In the genomic region with DNA sequence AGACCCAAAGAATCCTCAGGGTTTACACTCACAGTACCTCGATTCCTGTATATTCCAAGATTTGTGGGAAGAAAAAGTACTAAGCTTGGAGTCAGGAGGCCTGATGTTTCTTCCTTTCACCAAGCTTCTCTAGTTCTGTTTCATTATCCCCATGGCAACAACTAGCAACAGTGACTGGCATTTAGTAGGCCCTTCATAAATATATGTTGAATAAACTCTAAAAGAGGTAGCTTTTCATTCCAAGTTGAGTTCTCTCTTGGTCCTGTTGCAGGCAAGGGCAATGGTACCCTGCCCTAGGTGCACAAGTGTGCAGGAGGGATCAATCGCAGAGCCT, we compare ENCODE assay signal across 8 cellular contexts. TPM values are rescaled to one million over a fixed set of nuclear protein-coding genes. Genes with fewer than 3 reads are reported as not detected.
DNase-seq lines count a peak whose midpoint lies in the region; ATAC-seq, FAIRE-seq and TF ChIP-seq lines count a peak whose summit lies in the region.

No MANE protein-coding gene starts in this region.

- H3K36me3 Mint-ChIP-seq in activated naive CD4-positive, alpha-beta T cell treated with anti-CD3 and anti-CD28 coated beads, Interleukin-2, amount 10 ng/mL, durations not matched to agents 7 days and 5 days, result peaks cover 18% of the 10 kb centered on the region
- H3K36me3 Mint-ChIP-seq in naive thymus-derived CD8-positive, alpha-beta T cell, result peaks cover 0 to 28% (median 1%) of the 10 kb centered on the region in 3 donors

- no peak for TF ChIP-seq POLR2A in H1 (IDR thresholded peaks at IDR 0.05; ENCODE audit: control extremely low read depth in 1 of 2, low read depth in 2 of 2, low read length in 2 of 2)

- no peak overlapping the region for H2BK20ac ChIP-seq in H1 (ENCODE audit: low read length)

- no peak overlapping the region for H3K23ac ChIP-seq in H1 (ENCODE audit: insufficient read length)

- peak overlapping the region; percentile 13 for H2BK120ac ChIP-seq in H1 (replicated peaks; ENCODE audit: low read depth, low read length)

- no peak for TF ChIP-seq EP300 in H1 (IDR thresholded peaks at IDR 0.05; ENCODE audit: borderline replicate concordance in 1 of 2, low read depth in 2 of 2, low read length in 2 of 2)

- peaks cover 8% of the 10 kb centered on the region for H3K23me2 ChIP-seq in H1 (ENCODE audit: low read depth, low read length)

- peak overlapping the region; percentile 17 for H3K4ac ChIP-seq in H1 (replicated peaks; ENCODE audit: insufficient read length, low read depth, low read length)

- H3K36me3 ChIP-seq in H1 (ENCODE audit: control insufficient read depth in 2 of 4, insufficient read depth in 4 of 4, low read length in 3 of 4), result peaks cover 0 to 26% (median 9%) of the 10 kb centered on the region in 4 experiments; a peak in 5 of 8 replicates

- H3K27ac Mint-ChIP-seq in activated naive CD4-positive, alpha-beta T cell treated with anti-CD3 and anti-CD28 coated beads, Interleukin-2, amount 10 ng/mL, durations not matched to agents 7 days and 5 days, result peak overlapping the region; percentile 88
- peak overlapping the region; percentile 97 to 99 (median 98) for H3K27ac Mint-ChIP-seq in naive thymus-derived CD8-positive, alpha-beta T cell

- CTCF ChIA-PET in activated naive CD4-positive, alpha-beta T cell treated with anti-CD3 and anti-CD28 coated beads, Interleukin-2, amount 10 ng/mL, durations not matched to agents 7 days and 5 days (lab: Charles Lee), result no interaction called here
- CTCF ChIA-PET in H1 (lab: Charles Lee; ENCODE audit: partially characterized antibody), result interaction anchor here (0.7 to 2.2 kb wide), 9 partner anchors 14 to 191 kb away, joined by 3 to 16 read pairs (median 4); partner anchors contain the start of gene ATP5MC1

- ATAC-seq in naive thymus-derived CD8-positive, alpha-beta T cell, result peak; percentile 18 to 27
- no peak for ATAC-seq in GM21717 (IDR thresholded peaks at IDR 0.05; ENCODE audit: unreplicated experiment)

- 0 out of 2 replicates have a peak overlapping the region, but pooled peaks have one; percentile 61 for H2BK15ac ChIP-seq in H1 (ENCODE audit: low read length)

- H4K91ac ChIP-seq in H1 (replicated peaks; ENCODE audit: insufficient read length, low read length), result peak overlapping the region; percentile 87

- peak overlapping the region; percentile 82 for H4K5ac ChIP-seq in H1 (ENCODE audit: insufficient read length, low read depth, low read length)

- H3K27me3 Mint-ChIP-seq in activated naive CD4-positive, alpha-beta T cell treated with anti-CD3 and anti-CD28 coated beads, Interleukin-2, amount 10 ng/mL, durations not matched to agents 7 days and 5 days, result no peaks in the 10 kb centered on the region
- no peaks in the 10 kb centered on the region for H3K27me3 Mint-ChIP-seq in naive thymus-derived CD8-positive, alpha-beta T cell

- H4K8ac ChIP-seq in H1 (ENCODE audit: extremely low read depth, insufficient read depth, low read length), result peak overlapping the region; percentile 92; the same call in 1 of the 2 replicates

- TF ChIP-seq CTCF in H1 (IDR thresholded peaks at IDR 0.05; ENCODE audit: control extremely low read depth in 1 of 3, insufficient read depth in 1 of 3, low read depth in 1 of 3, low read length in 3 of 3), result no peak
- TF ChIP-seq CTCF in GM10266 (IDR thresholded peaks at IDR 0.05; ENCODE audit: control insufficient read depth, insufficient read depth, low read depth, missing control alignments), result no peak

- POLR2A ChIA-PET in H1 (lab: Charles Lee; ENCODE audit: partially characterized antibody), result interaction anchor here (0.5 to 8.2 kb wide), 20 partner anchors 9 to 218 kb away, joined by 3 to 93 read pairs (median 4); partner anchors contain the start of genes ATP5MC1, IGF2BP1 and SNF8
- POLR2A ChIA-PET in naive thymus-derived CD8-positive, alpha-beta T cell (lab: Charles Lee), result interaction anchor here (0.6 to 3.4 kb wide), 11 partner anchors 9 to 1280 kb away, joined by 3 to 75 read pairs (median 4); partner anchors contain the start of genes ATP5MC1 and SNF8

- H3K79me1 ChIP-seq in H1 (ENCODE audit: low read depth, low read length), result peaks cover 17% of the 10 kb centered on the region

- no peaks in the 10 kb centered on the region for H3K9me3 Mint-ChIP-seq in activated naive CD4-positive, alpha-beta T cell treated with anti-CD3 and anti-CD28 coated beads, Interleukin-2, amount 10 ng/mL, durations not matched to agents 7 days and 5 days
- H3K9me3 Mint-ChIP-seq in naive thymus-derived CD8-positive, alpha-beta T cell, result no peaks in the 10 kb centered on the region

- peak overlapping the region; percentile 74 for H3K56ac ChIP-seq in H1 (replicated peaks; ENCODE audit: insufficient read length, low read depth, low read length)

- H3K4me2 ChIP-seq in H1 (ENCODE audit: insufficient read depth in 1 of 2, low read depth in 2 of 2, low read length in 2 of 2), result peak overlapping the region; percentile 84 to 86

- WGBS in H1 (ENCODE audit: extremely low coverage in 1 of 2, insufficient coverage in 1 of 2, insufficient read length in 1 of 2, insufficient replicate concordance in 2 of 2, low coverage in 1 of 2, low lambda C conversion rate in 2 of 2, missing lambda C conversion rate in 1 of 2), 2 experiments, result 44% methylated on average over 2 of the region's 2 CpGs; no CpG with 5 or more reads in 1 of the 2 experiments

- peak overlapping the region; percentile 1; the same call in 1 of the 2 replicates for H2AFZ ChIP-seq in H1 (ENCODE audit: low read length)

- TF ChIP-seq RAD21 in H1 (IDR thresholded peaks at IDR 0.05 in 1 of 2, conservative IDR thresholded peaks at IDR 0.05 in 1 of 2; ENCODE audit: low read depth in 2 of 2, low read length in 2 of 2), result no peak

- H2BK5ac ChIP-seq in H1 (ENCODE audit: low read depth, low read length), result peak overlapping the region; percentile 94

- H3K4me3 Mint-ChIP-seq in activated naive CD4-positive, alpha-beta T cell treated with anti-CD3 and anti-CD28 coated beads, Interleukin-2, amount 10 ng/mL, durations not matched to agents 7 days and 5 days, result peak overlapping the region; percentile 80
- peak overlapping the region; percentile 82 to 98 (median 94) for H3K4me3 Mint-ChIP-seq in naive thymus-derived CD8-positive, alpha-beta T cell

- peak overlapping the region; percentile 95 for H3K18ac ChIP-seq in H1 (ENCODE audit: extremely low read depth, low read length)

- DNase-seq in activated naive CD4-positive, alpha-beta T cell treated with anti-CD3 and anti-CD28 coated beads, Interleukin-2, amount 10 ng/mL, durations not matched to agents 7 days and 5 days, result no peak
- DNase-seq in activated naive CD4-positive, alpha-beta T cell treated with anti-CD3 and anti-CD28 coated beads, Interleukin-2, amount 50 U/mL, for 16 hours, result no peak
- DNase-seq in RCC 7860 (ENCODE audit: low spot score) (peak; percentile 54), H1 (ENCODE audit: low read depth in 1 of 2, low spot score in 2 of 2) (no peak), GM10266 (ENCODE audit: extremely low spot score) (no peak)
- DNase-seq in naive thymus-derived CD8-positive, alpha-beta T cell, result no peak
- no peak for DNase-seq in stimulated activated CD8-positive, alpha-beta memory T cell treated with anti-CD3 and anti-CD28 coated beads, Interleukin-4, amount 100 ng/mL, for 48 hours

- no peaks in the 10 kb centered on the region for H3K9me3 ChIP-seq in H1 (ENCODE audit: insufficient read depth in 2 of 2, low read depth in 1 of 2, low read length in 1 of 2)

- H4K20me1 ChIP-seq in H1 (replicated peaks in 1 of 2; ENCODE audit: control insufficient read depth in 1 of 2, insufficient read depth in 2 of 2, low read length in 2 of 2), result peaks cover 9 to 20% of the 10 kb centered on the region in 2 experiments

- H3K4me1 Mint-ChIP-seq in activated naive CD4-positive, alpha-beta T cell treated with anti-CD3 and anti-CD28 coated beads, Interleukin-2, amount 10 ng/mL, durations not matched to agents 7 days and 5 days, result peaks cover 42% of the 10 kb centered on the region
- H3K4me1 Mint-ChIP-seq in naive thymus-derived CD8-positive, alpha-beta T cell, result peaks cover 27 to 49% (median 43%) of the 10 kb centered on the region in 4 donors

- H2BK12ac ChIP-seq in H1 (ENCODE audit: low read depth, low read length), result peak overlapping the region; percentile 55; the same call in 1 of the 2 replicates

- H3K27me3 ChIP-seq in H1 (replicated peaks in 1 of 4; ENCODE audit: control insufficient read depth in 3 of 4, extremely low read depth in 1 of 4, insufficient read depth in 3 of 4, low read length in 3 of 4), result no peaks in the 10 kb centered on the region

- peak overlapping the region; percentile 89 for H3K27ac ChIP-seq in H1 (ENCODE audit: low read depth, low read length)

- peaks cover 5 to 17% (median 6%) of the 10 kb centered on the region in 4 experiments for H3K4me1 ChIP-seq in H1 (replicated peaks in 1 of 4; ENCODE audit: control insufficient read depth in 3 of 4, insufficient read depth in 4 of 4, low read length in 3 of 4)

- FAIRE-seq in RCC 7860 (lab: Jason Lieb, UNC) (no peak), H1 (lab: Jason Lieb, UNC) (no peak)

- 0 out of 2 replicates have a peak overlapping the region, but pooled peaks have one; percentile 75 for H2AK5ac ChIP-seq in H1 (ENCODE audit: low read depth, low read length)

- H3K14ac ChIP-seq in H1 (ENCODE audit: insufficient read length), result no peak overlapping the region

- H3K79me2 ChIP-seq in H1 (ENCODE audit: control insufficient read depth in 1 of 2, insufficient read depth in 2 of 2, low read length in 2 of 2), result peaks cover 21 to 37% of the 10 kb centered on the region in 2 experiments

- peak overlapping the region; percentile 60 to 97 (median 79) for H3K4me3 ChIP-seq in H1 (ENCODE audit: extremely low read depth in 1 of 4, insufficient read depth in 2 of 4, low read depth in 3 of 4, low read length in 4 of 4)

- H3K9ac ChIP-seq in H1 (replicated peaks in 1 of 4; ENCODE audit: extremely low read depth in 1 of 4, low read depth in 3 of 4, low read length in 3 of 4), result peak overlapping the region in 3 of 4 experiments; percentile 64 to 78 (median 77); a peak in 6 of 7 replicates

RNA-seq across cellular contexts. Expression of gene UBE2Z, which starts 0.5 kb away (rescaled TPM):
- total RNA-seq in H1 (2021; fragmentation: NEBNext Ultra II Directional; extraction: Animal tissue kit (Norgen Biotek cat#: 25700)), result 75.3 and 75.9 TPM in 2 replicates
- polyA plus RNA-seq in H1 (2011; rRNA removed), result 73.4 and 76.4 TPM in 2 replicates
- 82.1 TPM for polyA plus RNA-seq in H1 (2011; cell fraction: cytosol; rRNA removed)
- polyA plus RNA-seq in H1 (2011; cell fraction: nucleus; rRNA removed), result 74.8 TPM
- polyA plus RNA-seq in H1 (2012, experiment 1 of 2), result 58.5 to 64.1 TPM (median 60.6 TPM) in 4 replicates
- polyA plus RNA-seq in H1 (2012, experiment 2 of 2), result 68.7 TPM
- polyA plus RNA-seq in H1 (2013, experiment 1 of 2), result 49.0 TPM
- 48.4 TPM for polyA plus RNA-seq in H1 (2013, experiment 2 of 2)
- polyA minus RNA-seq in H1 (2011; rRNA and poly(A)+ RNA removed), result 94.4 and 101 TPM in 2 replicates
- polyA minus RNA-seq in H1 (2011; cell fraction: cytosol; rRNA and poly(A)+ RNA removed), result 47.7 TPM
- polyA minus RNA-seq in H1 (2011; cell fraction: nucleus; rRNA and poly(A)+ RNA removed), result 63.5 TPM
- total RNA-seq in naive thymus-derived CD8-positive, alpha-beta T cell, result 100 to 1,000 TPM; 100 to 109 TPM
- polyA plus RNA-seq in naive thymus-derived CD8-positive, alpha-beta T cell, result 10 to 100 TPM; 58.4 to 76.0 (median 65.2) TPM

RNA-seq across cellular contexts. Expression of gene ATP5MC1, which starts 15.1 kb away (rescaled TPM):
- total RNA-seq in H1 (2021; fragmentation: NEBNext Ultra II Directional; extraction: Animal tissue kit (Norgen Biotek cat#: 25700)), result 117 and 129 TPM in 2 replicates
- 629 and 1,042 TPM in 2 replicates for polyA plus RNA-seq in H1 (2011; rRNA removed)
- 426 TPM for polyA plus RNA-seq in H1 (2011; cell fraction: cytosol; rRNA removed)
- 307 TPM for polyA plus RNA-seq in H1 (2011; cell fraction: nucleus; rRNA removed)
- 227 to 317 TPM (median 267 TPM) in 4 replicates for polyA plus RNA-seq in H1 (2012, experiment 1 of 2)
- polyA plus RNA-seq in H1 (2012, experiment 2 of 2), result 355 TPM
- 278 TPM for polyA plus RNA-seq in H1 (2013, experiment 1 of 2)
- 273 TPM for polyA plus RNA-seq in H1 (2013, experiment 2 of 2)
- 73.1 and 99.2 TPM in 2 replicates for polyA minus RNA-seq in H1 (2011; rRNA and poly(A)+ RNA removed)
- polyA minus RNA-seq in H1 (2011; cell fraction: cytosol; rRNA and poly(A)+ RNA removed), result 28.3 TPM
- polyA minus RNA-seq in H1 (2011; cell fraction: nucleus; rRNA and poly(A)+ RNA removed), result 62.3 TPM
- total RNA-seq in naive thymus-derived CD8-positive, alpha-beta T cell, result 10 to 100 TPM; 36.8 to 43.1 TPM
- polyA plus RNA-seq in naive thymus-derived CD8-positive, alpha-beta T cell, result 100 to 1,000 TPM; 162 to 215 (median 192) TPM

RNA-seq across cellular contexts. Expression of gene SNF8, which starts 37.0 kb away (rescaled TPM):
- 130 and 133 TPM in 2 replicates for total RNA-seq in H1 (2021; fragmentation: NEBNext Ultra II Directional; extraction: Animal tissue kit (Norgen Biotek cat#: 25700))
- 132 and 134 TPM in 2 replicates for polyA plus RNA-seq in H1 (2011; rRNA removed)
- polyA plus RNA-seq in H1 (2011; cell fraction: cytosol; rRNA removed), result 155 TPM
- 87.7 TPM for polyA plus RNA-seq in H1 (2011; cell fraction: nucleus; rRNA removed)
- polyA plus RNA-seq in H1 (2012, experiment 1 of 2), result 148 to 187 TPM (median 180 TPM) in 4 replicates
- polyA plus RNA-seq in H1 (2012, experiment 2 of 2), result 75.0 TPM
- 96.7 TPM for polyA plus RNA-seq in H1 (2013, experiment 1 of 2)
- polyA plus RNA-seq in H1 (2013, experiment 2 of 2), result 108 TPM
- 83.1 and 86.2 TPM in 2 replicates for polyA minus RNA-seq in H1 (2011; rRNA and poly(A)+ RNA removed)
- polyA minus RNA-seq in H1 (2011; cell fraction: cytosol; rRNA and poly(A)+ RNA removed), result 56.1 TPM
- 38.1 TPM for polyA minus RNA-seq in H1 (2011; cell fraction: nucleus; rRNA and poly(A)+ RNA removed)
- total RNA-seq in naive thymus-derived CD8-positive, alpha-beta T cell, result 10 to 100 TPM; 57.1 to 63.7 TPM
- polyA plus RNA-seq in naive thymus-derived CD8-positive, alpha-beta T cell, result 100 to 1,000 TPM; 104 to 110 (median 105) TPM
